In the genomic region with DNA sequence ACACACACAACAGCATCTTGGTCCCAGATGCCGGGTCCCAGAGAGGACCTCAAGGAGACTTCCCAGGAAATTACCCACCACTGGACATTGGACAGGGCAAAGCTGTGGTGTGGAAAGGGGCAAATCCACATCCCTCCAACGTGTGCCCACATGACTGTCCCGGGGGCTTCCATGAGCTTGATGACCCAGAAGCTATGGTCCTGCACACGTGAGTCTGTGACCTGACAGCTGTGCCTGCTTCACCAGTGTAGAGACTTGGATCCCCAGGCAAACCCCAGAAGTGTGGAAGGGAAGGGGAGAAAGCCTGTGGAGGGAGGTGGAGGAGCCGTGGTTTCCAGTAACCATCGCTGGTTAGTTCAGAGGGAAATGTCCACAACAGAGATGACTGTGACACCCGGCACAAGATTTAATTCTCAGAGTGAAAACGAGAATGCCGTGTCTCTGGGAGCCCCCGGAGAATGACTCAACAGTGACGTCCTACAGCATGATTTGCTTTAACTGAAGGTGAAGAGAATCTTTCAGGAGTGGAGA, we compare ENCODE assay signal across 12 cellular contexts. TPM values are rescaled to one million over a fixed set of nuclear protein-coding genes. Genes with fewer than 3 reads are reported as not detected.
DNase-seq lines count a peak whose midpoint lies in the region; ATAC-seq, FAIRE-seq and TF ChIP-seq lines count a peak whose summit lies in the region.
"Had no signal": no experiment of that assay in that cellular context is flagged by ENCODE, and none has a peak within 500 bp of the region (broad histone marks: within the 10 kb centered on the region; RNA-seq: fewer than 3 reads in every experiment).

No MANE protein-coding gene starts in this region.

- H3K4me2 ChIP-seq in GM12878 (ENCODE audit: control insufficient read depth, insufficient read depth): peak overlapping the region; percentile 87

- H3K4me3 ChIP-seq in GM12878 (peak overlapping the region; percentile 85), kidney (ENCODE audit: low read length in 2 of 2) (no peak overlapping the region)
- H3K4me3 ChIP-seq: sigmoid colon, upper lobe of right lung had no signal

- peaks cover 55% of the 10 kb centered on the region for H3K79me2 ChIP-seq in GM12878 (ENCODE audit: control insufficient read depth, insufficient read depth, low read length)

- peak; percentile 14; the same call in 1 of the 2 replicates for TF ChIP-seq RAD21 in GM12878 (IDR thresholded peaks at IDR 0.05; ENCODE audit: insufficient read depth, low read depth, low read length)

- H2AFZ ChIP-seq in GM12878 (ENCODE audit: control insufficient read depth, low read depth, low read length): no peak overlapping the region

- H3K27ac ChIP-seq in GM12878 (ENCODE audit: control insufficient read depth, insufficient read depth) (peak overlapping the region; percentile 99), caudate nucleus (ENCODE audit: low read depth, low read length) (no peak overlapping the region), kidney (ENCODE audit: low read depth in 2 of 2, low read length in 2 of 2) (no peak overlapping the region)
- H3K27ac ChIP-seq: sigmoid colon, upper lobe of right lung had no signal

- TF ChIP-seq EP300 in GM12878 (IDR thresholded peaks at IDR 0.05; ENCODE audit: borderline replicate concordance in 1 of 2, control insufficient read depth in 1 of 2, low read depth in 2 of 2, low read length in 2 of 2): peak; percentile 79 to 86; a peak in 2 of 4 replicates

- CTCF ChIA-PET in GM12878 (lab: Yijun Ruan, JAX): interaction anchor here (1.9 to 28.4 kb wide), 4 partner anchors 12 to 41 kb away, joined by 5 to 372 read pairs (median 40); a partner anchor contains a TSS

- peak; percentile 92 for TF ChIP-seq POLR2A in GM12878 (IDR thresholded peaks at IDR 0.05; ENCODE audit: low read depth, low read length)

- peak; percentile 86 for FAIRE-seq in GM12878 (lab: Jason Lieb, UNC)
- no peak for FAIRE-seq in kidney (lab: Jason Lieb, UNC)

- 2% methylated on average over 11 of the region's 11 CpGs for WGBS in GM12878 (ENCODE audit: insufficient coverage, insufficient replicate concordance, low lambda C conversion rate, missing lambda C conversion rate)

- H3K9ac ChIP-seq in GM12878 (ENCODE audit: control insufficient read depth, insufficient read depth, low read length): peak overlapping the region; percentile 94
- H3K9ac ChIP-seq in kidney (ENCODE audit: low read length in 2 of 2): no peak overlapping the region

- ATAC-seq in GM19397 (IDR thresholded peaks at IDR 0.05; ENCODE audit: unreplicated experiment) (peak; percentile 30), HG03103 (IDR thresholded peaks at IDR 0.05; ENCODE audit: low read depth, unreplicated experiment) (peak; percentile 38), GM12878 (peak; percentile 58), omental fat pad (ENCODE audit: low FRiP score) (no peak)

- RAD21 ChIA-PET in GM12878 (lab: Charles Lee; ENCODE audit: unreplicated experiment): interaction anchor here (0.8 to 22.2 kb wide), 7 partner anchors 18 to 109 kb away, joined by 3 to 400 read pairs (median 3); no protein-coding TSS in a partner anchor

- BruUV-seq in GM12878 (replicated peaks; lab: Mats Ljungman, UMichigan): TSS peak; percentile 89

- intact Hi-C loops in GM12878 (cut with micrococcal nuclease; ENCODE audit: unreplicated experiment): loop anchor here (1.0 to 10.0 kb wide), 4 partner anchors 18 to 279 kb away; no protein-coding TSS in a partner anchor
- intact Hi-C loops in kidney (cut with DNase I): no loop called here

- H3K27me3 ChIP-seq in GM12878 (replicated peaks in 1 of 2; ENCODE audit: control insufficient read depth in 2 of 2, insufficient read depth in 2 of 2, low read length in 1 of 2): no peaks in the 10 kb centered on the region
- H3K27me3 ChIP-seq: sigmoid colon, upper lobe of right lung had no signal

- POLR2A ChIA-PET in GM12878 (lab: Charles Lee): interaction anchor here (0.7 to 17.2 kb wide), 6 partner anchors 10 to 40 kb away, joined by 3 to 192 read pairs (median 8); a partner anchor contains a TSS

- no peak for TF ChIP-seq CTCF in GM13976 (IDR thresholded peaks at IDR 0.05; ENCODE audit: borderline replicate concordance, control extremely low read depth, extremely low read depth, insufficient read depth, missing control alignments)
- no peak for TF ChIP-seq CTCF in GM12878 (IDR thresholded peaks at IDR 0.05 in 2 of 3, conservative IDR thresholded peaks at IDR 0.05 in 1 of 3; ENCODE audit: control insufficient read depth in 2 of 3, extremely low read depth in 1 of 3, insufficient read depth in 1 of 3, low read depth in 3 of 3, low read length in 3 of 3)
- no peak for TF ChIP-seq CTCF in kidney (IDR thresholded peaks at IDR 0.05; ENCODE audit: borderline replicate concordance, extremely low read depth, insufficient read depth)
- no peak for TF ChIP-seq CTCF in omental fat pad (IDR thresholded peaks at IDR 0.05)

- SMC1A ChIA-PET in GM12878 (lab: Charles Lee; ENCODE audit: uncharacterized antibody, unreplicated experiment): interaction anchor here (0.6 to 21.6 kb wide), 6 partner anchors 9 to 41 kb away, joined by 3 to 411 read pairs (median 128); a partner anchor contains a TSS

- peak; percentile 84 for DNase-seq in GM13976 (ENCODE audit: low spot score)
- DNase-seq in GM12878 (ENCODE audit: low read depth, low spot score): peak; percentile 69
- DNase-seq in caudate nucleus (lab: John Stamatoyannopoulos, UW): no peak
- no peak for DNase-seq in kidney
- no peak for DNase-seq in omental fat pad (ENCODE audit: low spot score)
- DNase-seq in NCI-H446 (lab: John Stamatoyannopoulos, UW): no peak
- DNase-seq: sigmoid colon, upper lobe of right lung had no signal

- H3K4me1 ChIP-seq in GM12878 (ENCODE audit: control insufficient read depth, insufficient read depth, low read length): peaks cover 37% of the 10 kb centered on the region
- no peaks in the 10 kb centered on the region for H3K4me1 ChIP-seq in kidney (ENCODE audit: control insufficient read depth in 1 of 2, insufficient read depth in 1 of 2, low read depth in 1 of 2, low read length in 2 of 2)
- H3K4me1 ChIP-seq: sigmoid colon, upper lobe of right lung had no signal

- H3K9me3 ChIP-seq in GM12878 (replicated peaks; ENCODE audit: control insufficient read depth, insufficient read depth, low read length): no peaks in the 10 kb centered on the region
- no peaks in the 10 kb centered on the region for H3K9me3 ChIP-seq in kidney (ENCODE audit: control insufficient read depth in 1 of 2, low read length in 2 of 2)
- H3K9me3 ChIP-seq: sigmoid colon, upper lobe of right lung had no signal

- no peaks in the 10 kb centered on the region for H4K20me1 ChIP-seq in GM12878 (ENCODE audit: control insufficient read depth, insufficient read depth)

- in situ Hi-C loops in GM13976 (cut with MboI; ENCODE audit: low sequenced_read_pairs, unreplicated experiment): loop anchor here (5.0 kb wide), 1 partner anchor 43 kb away; no protein-coding TSS in a partner anchor
- in situ Hi-C loops in GM12878 (cut with MboI): loop anchor here (5.0 kb wide), 1 partner anchor 43 kb away; no protein-coding TSS in a partner anchor

- no peaks in the 10 kb centered on the region for H3K36me3 ChIP-seq in GM12878 (ENCODE audit: control insufficient read depth in 2 of 2, insufficient read depth in 2 of 2, low read length in 1 of 2)
- H3K36me3 ChIP-seq in kidney (ENCODE audit: control insufficient read depth in 1 of 2, insufficient read depth in 2 of 2, low read length in 2 of 2): no peaks in the 10 kb centered on the region
- H3K36me3 ChIP-seq: sigmoid colon, upper lobe of right lung had no signal

TF ChIP-seq in GM12878, 131 proteins besides CTCF, POLR2A, EP300 and RAD21 (continues in another document):
- TF ChIP-seq FOS (IDR thresholded peaks at IDR 0.05; ENCODE audit: borderline replicate concordance, extremely low read depth, insufficient read length) (no peak), RAD51 (IDR thresholded peaks at IDR 0.05) (peak; percentile 19; the same call in 1 of the 2 replicates)

RNA-seq across cellular contexts. Expression of a gene that starts 19.1 kb away (rescaled TPM):
- total RNA-seq in GM12878 (2013; cell fraction: nucleolus; rRNA removed): 20.6 and 24.6 TPM in 2 replicates
- 11.2 and 12.3 TPM in 2 replicates for total RNA-seq in GM12878 (2014; rRNA removed)
- total RNA-seq in GM12878 (2014; rRNA removed; fragmentation: Illumina TruSeq; extraction: Trizol): 18.1 and 19.2 TPM in 2 replicates
- total RNA-seq in GM12878 (2021): 26.8 and 30.1 TPM in 2 replicates
- polyA plus RNA-seq in GM12878 (2011; ENCODE audit: low read depth): 12.4 TPM
- 16.5 and 26.9 TPM in 2 replicates for polyA plus RNA-seq in GM12878 (2011; rRNA removed)
- 26.5 and 38.7 TPM in 2 replicates for polyA plus RNA-seq in GM12878 (2011; cell fraction: cytosol; rRNA removed)
- polyA plus RNA-seq in GM12878 (2011; cell fraction: nucleus; rRNA removed): 39.0 and 48.7 TPM in 2 replicates
- polyA plus RNA-seq in GM12878 (2012): 17.2 and 17.7 TPM in 2 replicates
- 20.4 and 24.4 TPM in 2 replicates for polyA plus RNA-seq in GM12878 (2014; fragmentation: Illumina TruSeq; extraction: Trizol)
- polyA plus RNA-seq in GM12878 (2014; fragmentation: Nextera tagmentation; extraction: Ambion mirVana): 1 to 10 TPM; 2.1 to 5.5 TPM
- 23.4 and 23.5 TPM in 2 replicates for polyA plus RNA-seq in GM12878 (2014; rRNA removed)
- polyA plus RNA-seq in GM12878 (2016; fragmentation: Nextera tagmentation; extraction: Ambion mirVana): 10 to 100 TPM; 12.6 to 13.2 TPM
- polyA minus RNA-seq in GM12878 (2011; rRNA and poly(A)+ RNA removed): 60.8 and 66.5 TPM in 2 replicates
- polyA minus RNA-seq in GM12878 (2011; cell fraction: cytosol; rRNA and poly(A)+ RNA removed): 6.0 and 6.2 TPM in 2 replicates
- 10.9 and 19.2 TPM in 2 replicates for polyA minus RNA-seq in GM12878 (2011; cell fraction: nucleus; rRNA and poly(A)+ RNA removed)
- total RNA-seq in kidney: 0.69 TPM
- not detected for polyA plus RNA-seq in kidney (ENCODE audit: insufficient read depth, low read depth, low replicate concordance)
- total RNA-seq in omental fat pad: under 1 TPM in 2 of 4 donors, not detected in 2; 0.12 to 0.19 TPM
- total RNA-seq: HT-29, kidney epithelial cell, sigmoid colon had no signal

RNA-seq across cellular contexts. Expression of a gene that starts 51.7 kb away (rescaled TPM):
- total RNA-seq in GM12878 (2013; cell fraction: nucleolus; rRNA removed): 0.71 TPM in 1 of 2 replicates, not detected in the other
- not detected in 2 replicates for total RNA-seq in GM12878 (2014; rRNA removed)
- total RNA-seq in GM12878 (2014; rRNA removed; fragmentation: Illumina TruSeq; extraction: Trizol): not detected in 2 replicates
- 0.19 TPM in 1 of 2 replicates, not detected in the other for total RNA-seq in GM12878 (2021)
- not detected for polyA plus RNA-seq in GM12878 (2011; ENCODE audit: low read depth)
- not detected in 2 replicates for polyA plus RNA-seq in GM12878 (2011; rRNA removed)
- not detected in 2 replicates for polyA plus RNA-seq in GM12878 (2011; cell fraction: cytosol; rRNA removed)
- polyA plus RNA-seq in GM12878 (2011; cell fraction: nucleus; rRNA removed): not detected in 2 replicates
- not detected in 2 replicates for polyA plus RNA-seq in GM12878 (2012)
- polyA plus RNA-seq in GM12878 (2014; fragmentation: Illumina TruSeq; extraction: Trizol): not detected in 2 replicates
- not detected for polyA plus RNA-seq in GM12878 (2014; fragmentation: Nextera tagmentation; extraction: Ambion mirVana)
- polyA plus RNA-seq in GM12878 (2014; rRNA removed): 0.22 TPM in 1 of 2 replicates, not detected in the other
- not detected for polyA plus RNA-seq in GM12878 (2016; fragmentation: Nextera tagmentation; extraction: Ambion mirVana)
- polyA minus RNA-seq in GM12878 (2011; rRNA and poly(A)+ RNA removed): not detected in 2 replicates
- not detected in 2 replicates for polyA minus RNA-seq in GM12878 (2011; cell fraction: cytosol; rRNA and poly(A)+ RNA removed)
- not detected in 2 replicates for polyA minus RNA-seq in GM12878 (2011; cell fraction: nucleus; rRNA and poly(A)+ RNA removed)
- not detected for total RNA-seq in kidney
- not detected for polyA plus RNA-seq in kidney (ENCODE audit: insufficient read depth, low read depth, low replicate concordance)
- not detected for total RNA-seq in omental fat pad
- total RNA-seq: HT-29, kidney epithelial cell, sigmoid colon, upper lobe of right lung had no signal
- polyA plus RNA-seq: sigmoid colon had no signal

Comparison
In these comparisons a context has a peak if more than half of its experiments do, and no peak if none do; other contexts are left out.
1. DNase-seq: peak in GM13976 (single experiment) and GM12878 (single experiment); none in caudate nucleus (0 of 61), kidney (single experiment), omental fat pad (single experiment) and NCI-H446 (0 of 2).